ENCODE assay signal across 1 cellular context in the genomic region with DNA sequence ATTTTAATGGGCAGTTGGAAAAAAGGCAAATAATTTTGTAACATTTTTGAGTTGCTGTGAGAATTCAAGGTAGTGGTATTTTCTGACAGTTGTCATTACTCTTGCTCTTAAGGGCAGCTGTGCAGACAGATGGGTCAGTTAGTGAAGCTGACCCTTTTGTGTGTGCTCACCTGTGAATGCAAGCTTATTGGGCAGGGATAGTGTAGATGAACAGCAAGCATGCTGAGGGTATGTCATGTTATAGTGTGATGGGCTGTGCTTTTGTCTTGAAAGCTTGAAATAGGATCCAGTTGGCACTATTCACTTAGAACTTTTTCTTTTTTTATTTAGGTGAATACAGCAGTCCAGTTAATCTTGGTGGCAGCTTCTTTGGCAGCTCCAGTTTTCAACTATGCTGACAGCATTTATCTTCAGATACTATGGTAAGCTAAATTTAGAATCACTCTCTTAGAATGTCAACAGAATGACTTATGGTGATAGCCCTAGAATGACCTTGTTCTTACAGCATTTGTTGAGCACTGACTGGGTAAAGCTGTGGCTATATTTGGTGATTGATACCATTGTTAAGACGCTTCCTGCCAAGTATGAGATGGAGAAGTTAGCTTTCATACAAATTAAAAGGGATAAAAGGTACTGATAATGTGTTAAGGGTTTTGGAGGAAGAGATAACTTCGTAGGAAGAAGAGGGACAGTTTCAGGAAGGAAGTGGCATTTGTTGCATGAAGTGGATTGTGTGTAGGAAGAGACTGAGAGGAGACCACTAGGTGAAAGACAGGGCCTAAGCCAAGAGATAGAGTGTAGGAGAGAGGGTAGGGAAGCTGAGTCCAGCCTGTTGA.
TF ChIP-seq lines count a peak whose summit lies in the region.

No MANE protein-coding gene starts in this region.

TF ChIP-seq in GM23338, 12 proteins besides CTCF, POLR2A, EP300 and RAD21 (continued from another document):
- TF ChIP-seq, protein P1, sequence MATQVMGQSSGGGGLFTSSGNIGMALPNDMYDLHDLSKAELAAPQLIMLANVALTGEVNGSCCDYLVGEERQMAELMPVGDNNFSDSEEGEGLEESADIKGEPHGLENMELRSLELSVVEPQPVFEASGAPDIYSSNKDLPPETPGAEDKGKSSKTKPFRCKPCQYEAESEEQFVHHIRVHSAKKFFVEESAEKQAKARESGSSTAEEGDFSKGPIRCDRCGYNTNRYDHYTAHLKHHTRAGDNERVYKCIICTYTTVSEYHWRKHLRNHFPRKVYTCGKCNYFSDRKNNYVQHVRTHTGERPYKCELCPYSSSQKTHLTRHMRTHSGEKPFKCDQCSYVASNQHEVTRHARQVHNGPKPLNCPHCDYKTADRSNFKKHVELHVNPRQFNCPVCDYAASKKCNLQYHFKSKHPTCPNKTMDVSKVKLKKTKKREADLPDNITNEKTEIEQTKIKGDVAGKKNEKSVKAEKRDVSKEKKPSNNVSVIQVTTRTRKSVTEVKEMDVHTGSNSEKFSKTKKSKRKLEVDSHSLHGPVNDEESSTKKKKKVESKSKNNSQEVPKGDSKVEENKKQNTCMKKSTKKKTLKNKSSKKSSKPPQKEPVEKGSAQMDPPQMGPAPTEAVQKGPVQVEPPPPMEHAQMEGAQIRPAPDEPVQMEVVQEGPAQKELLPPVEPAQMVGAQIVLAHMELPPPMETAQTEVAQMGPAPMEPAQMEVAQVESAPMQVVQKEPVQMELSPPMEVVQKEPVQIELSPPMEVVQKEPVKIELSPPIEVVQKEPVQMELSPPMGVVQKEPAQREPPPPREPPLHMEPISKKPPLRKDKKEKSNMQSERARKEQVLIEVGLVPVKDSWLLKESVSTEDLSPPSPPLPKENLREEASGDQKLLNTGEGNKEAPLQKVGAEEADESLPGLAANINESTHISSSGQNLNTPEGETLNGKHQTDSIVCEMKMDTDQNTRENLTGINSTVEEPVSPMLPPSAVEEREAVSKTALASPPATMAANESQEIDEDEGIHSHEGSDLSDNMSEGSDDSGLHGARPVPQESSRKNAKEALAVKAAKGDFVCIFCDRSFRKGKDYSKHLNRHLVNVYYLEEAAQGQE (IDR thresholded peaks at IDR 0.05; ENCODE audit: unreplicated experiment) = no peak
- TF ChIP-seq NANOG (IDR thresholded peaks at IDR 0.05; ENCODE audit: borderline replicate concordance) = no peak
- no peak for TF ChIP-seq STAT1 (IDR thresholded peaks at IDR 0.05; ENCODE audit: unreplicated experiment)
- TF ChIP-seq, protein P2, sequence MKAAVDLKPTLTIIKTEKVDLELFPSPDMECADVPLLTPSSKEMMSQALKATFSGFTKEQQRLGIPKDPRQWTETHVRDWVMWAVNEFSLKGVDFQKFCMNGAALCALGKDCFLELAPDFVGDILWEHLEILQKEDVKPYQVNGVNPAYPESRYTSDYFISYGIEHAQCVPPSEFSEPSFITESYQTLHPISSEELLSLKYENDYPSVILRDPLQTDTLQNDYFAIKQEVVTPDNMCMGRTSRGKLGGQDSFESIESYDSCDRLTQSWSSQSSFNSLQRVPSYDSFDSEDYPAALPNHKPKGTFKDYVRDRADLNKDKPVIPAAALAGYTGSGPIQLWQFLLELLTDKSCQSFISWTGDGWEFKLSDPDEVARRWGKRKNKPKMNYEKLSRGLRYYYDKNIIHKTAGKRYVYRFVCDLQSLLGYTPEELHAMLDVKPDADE (IDR thresholded peaks at IDR 0.05) = no peak
- no peak for TF ChIP-seq JUNB (IDR thresholded peaks at IDR 0.05; ENCODE audit: unreplicated experiment)
- no peak for TF ChIP-seq ZNF331 (CRISPR knock-in tag; IDR thresholded peaks at IDR 0.05; ENCODE audit: low read depth)
- TF ChIP-seq CREB1 (CRISPR knock-in tag; IDR thresholded peaks at IDR 0.05; ENCODE audit: low read depth) = no peak
